17 cellular contexts compared by ENCODE assay signal in the genomic region with DNA sequence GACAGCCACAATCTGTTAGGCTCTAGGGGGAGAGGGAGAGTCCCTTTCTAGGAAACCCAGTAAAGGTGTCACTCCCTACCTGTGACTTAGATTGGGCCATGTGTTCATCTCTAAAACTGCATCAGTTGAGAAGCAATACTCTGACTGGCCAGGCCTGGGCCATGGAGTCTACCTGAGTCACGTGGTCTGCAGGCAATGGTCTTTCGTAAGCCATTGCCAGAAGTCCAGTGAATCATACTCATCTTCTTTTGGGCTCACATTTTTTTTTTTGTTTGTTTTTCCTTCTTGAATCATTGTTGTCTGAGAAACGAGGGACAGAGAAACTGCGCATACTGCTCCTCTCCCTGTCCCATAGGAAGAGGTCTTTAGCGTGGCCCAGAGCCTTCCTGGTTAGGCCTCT.
DNase-seq lines count a peak whose midpoint lies in the region; ATAC-seq, FAIRE-seq and TF ChIP-seq lines count a peak whose summit lies in the region.
"Had no signal": no experiment of that assay in that cellular context is flagged by ENCODE, and none has a peak within 500 bp of the region (broad histone marks: within the 10 kb centered on the region; RNA-seq: fewer than 3 reads in every experiment).

No MANE protein-coding gene starts in this region.

- no peak overlapping the region for H3K4me2 ChIP-seq in HepG2 (ENCODE audit: low read depth, low read length)

- no peaks in the 10 kb centered on the region for H4K20me1 ChIP-seq in HepG2 (ENCODE audit: insufficient read depth, low read length)

- TF ChIP-seq POLR2A in HepG2 (IDR thresholded peaks at IDR 0.05; ENCODE audit: insufficient read depth in 1 of 2, low read depth in 2 of 2, low read length in 2 of 2), result no peak

- H3K4me1 Mint-ChIP-seq in activated CD8-positive, alpha-beta T cell treated with anti-CD3 and anti-CD28 coated beads, Interleukin-2, amount 10 ng/mL, durations not matched to agents 7 days and 5 days (ENCODE audit: low read depth), result peaks cover 6% of the 10 kb centered on the region

- H3K4me3 Mint-ChIP-seq in activated CD8-positive, alpha-beta T cell treated with anti-CD3 and anti-CD28 coated beads, Interleukin-2, amount 10 ng/mL, durations not matched to agents 7 days and 5 days, result no peak overlapping the region
- H3K4me3 Mint-ChIP-seq: GM23338 had no signal

- H3K9me3 ChIP-seq in HepG2 (ENCODE audit: low read length), result no peaks in the 10 kb centered on the region

- no peaks in the 10 kb centered on the region for H3K36me3 Mint-ChIP-seq in activated CD8-positive, alpha-beta T cell treated with anti-CD3 and anti-CD28 coated beads, Interleukin-2, amount 10 ng/mL, durations not matched to agents 7 days and 5 days (ENCODE audit: low read depth)

- in situ Hi-C loops in HepG2 (cut with HindIII; ENCODE audit: extremely low pct_ligation_motif_present, low pct_unique_long_range_greater_than_20kb), result loop anchor here (5.0 kb wide), 2 partner anchors 177 to 277 kb away; no protein-coding TSS in a partner anchor

- no peak overlapping the region for H3K27ac Mint-ChIP-seq in activated CD8-positive, alpha-beta T cell treated with anti-CD3 and anti-CD28 coated beads, Interleukin-2, amount 10 ng/mL, durations not matched to agents 7 days and 5 days
- H3K27ac Mint-ChIP-seq: GM23338 had no signal

- no peaks in the 10 kb centered on the region for H3K36me3 ChIP-seq in bronchial epithelial cell (ENCODE audit: control insufficient read depth, insufficient read depth, low read length)
- H3K36me3 ChIP-seq in HepG2 (replicated peaks in 1 of 2; ENCODE audit: control insufficient read depth in 1 of 2, insufficient read depth in 2 of 2, low read length in 2 of 2), result no peaks in the 10 kb centered on the region

- TF ChIP-seq CTCF in bronchial epithelial cell (IDR thresholded peaks at IDR 0.05; ENCODE audit: insufficient read depth, low read length, severe bottlenecking) (no peak), HepG2 (CRISPR knock-in tag; IDR thresholded peaks at IDR 0.05) (no peak)

- H3K27ac ChIP-seq in HepG2 (ENCODE audit: extremely low read length, insufficient read depth, low read length), result no peak overlapping the region

- POLR2A ChIA-PET in HepG2 (lab: Yijun Ruan, JAX), result no interaction called here
- POLR2A ChIA-PET in activated CD8-positive, alpha-beta T cell treated with anti-CD3 and anti-CD28 coated beads, Interleukin-2, amount 10 ng/mL, durations not matched to agents 7 days and 5 days (lab: Charles Lee), result no interaction called here

- ATAC-seq in HepG2 (no peak), HG03565 (IDR thresholded peaks at IDR 0.05; ENCODE audit: unreplicated experiment) (no peak)
- ATAC-seq in activated CD8-positive, alpha-beta T cell treated with anti-CD3 and anti-CD28 coated beads, Interleukin-2, amount 10 ng/mL, durations not matched to agents 7 days and 5 days, result no peak
- ATAC-seq: GM23338 had no signal

- H3K4me3 ChIP-seq in bronchial epithelial cell (ENCODE audit: low read depth, low read length) (no peak overlapping the region), HepG2 (replicated peaks in 1 of 3; ENCODE audit: insufficient read depth in 1 of 3, low read depth in 2 of 3, low read length in 3 of 3) (no peak overlapping the region)
- H3K4me3 ChIP-seq: GM23338 had no signal

- H3K9ac ChIP-seq in HepG2 (ENCODE audit: insufficient read depth, low read depth, low read length), result no peak overlapping the region

- intact Hi-C loops in HepG2 (cut with micrococcal nuclease; ENCODE audit: unreplicated experiment), result no loop called here

- peaks cover 23% of the 10 kb centered on the region for H3K27me3 Mint-ChIP-seq in activated CD8-positive, alpha-beta T cell treated with anti-CD3 and anti-CD28 coated beads, Interleukin-2, amount 10 ng/mL, durations not matched to agents 7 days and 5 days (ENCODE audit: low read depth)

- FAIRE-seq in bronchial epithelial cell (lab: Jason Lieb, UNC) (peak; percentile 43), HepG2 (lab: Jason Lieb, UNC) (no peak)

- CTCF ChIA-PET in HepG2 (lab: Yijun Ruan, JAX; ENCODE audit: low intra/inter-chr PET ratio, low total read pairs), result no interaction called here
- CTCF ChIA-PET in activated CD8-positive, alpha-beta T cell treated with anti-CD3 and anti-CD28 coated beads, Interleukin-2, amount 10 ng/mL, durations not matched to agents 7 days and 5 days (lab: Charles Lee), result no interaction called here

- H2AFZ ChIP-seq in HepG2 (ENCODE audit: low read length), result no peak overlapping the region
- H2AFZ ChIP-seq: GM23338 had no signal

- no peak for TF ChIP-seq RAD21 in HepG2 (CRISPR knock-in tag; IDR thresholded peaks at IDR 0.05)

- BruUV-seq in HepG2 (replicated peaks; lab: Mats Ljungman, UMichigan), result no TSS peak

- no peaks in the 10 kb centered on the region for H3K9me3 Mint-ChIP-seq in activated CD8-positive, alpha-beta T cell treated with anti-CD3 and anti-CD28 coated beads, Interleukin-2, amount 10 ng/mL, durations not matched to agents 7 days and 5 days (ENCODE audit: insufficient read depth)

- H3K27me3 ChIP-seq in bronchial epithelial cell (ENCODE audit: control insufficient read depth, insufficient read depth, low read length) (no peaks in the 10 kb centered on the region), HepG2 (ENCODE audit: control insufficient read depth in 1 of 2, insufficient read depth in 2 of 2, low read length in 2 of 2) (peaks cover 0 to 33% of the 10 kb centered on the region in 2 experiments)

- H3K79me2 ChIP-seq in HepG2 (ENCODE audit: insufficient read depth, low read length), result no peaks in the 10 kb centered on the region

- DNase-seq in EL (peak; percentile 14), M059J (ENCODE audit: low read depth) (peak; percentile 43), bronchial epithelial cell (ENCODE audit: low read depth) (peak; percentile 81), HepG2 (ENCODE audit: low spot score) (peak; percentile 25), superior temporal gyrus (ENCODE audit: extremely low spot score) (no peak), AG08395 (ENCODE audit: low spot score) (no peak)
- DNase-seq in activated CD8-positive, alpha-beta T cell treated with anti-CD3 and anti-CD28 coated beads, Interleukin-2, amount 10 ng/mL, durations not matched to agents 7 days and 5 days, result no peak
- DNase-seq: AML-193, DMS79, GF-D8, MV-4-11, NCI-H1436, NCI-H2081, NCI-H345, SHP77 had no signal

- peaks cover 26% of the 10 kb centered on the region for H3K4me1 ChIP-seq in HepG2 (ENCODE audit: insufficient read depth, low read length)

- WGBS in HepG2 (ENCODE audit: low lambda C conversion rate), result 4% methylated on average over 5 of the region's 5 CpGs

- TF ChIP-seq EP300 in HepG2 (IDR thresholded peaks at IDR 0.05; ENCODE audit: low read depth in 2 of 2, low read length in 2 of 2) (no peak), HepG2 (CRISPR knock-in tag; IDR thresholded peaks at IDR 0.05; ENCODE audit: borderline replicate concordance) (no peak)

TF ChIP-seq in HepG2, 621 proteins besides CTCF, POLR2A, EP300 and RAD21 (continues in another document):
- TF ChIP-seq, protein P1, sequence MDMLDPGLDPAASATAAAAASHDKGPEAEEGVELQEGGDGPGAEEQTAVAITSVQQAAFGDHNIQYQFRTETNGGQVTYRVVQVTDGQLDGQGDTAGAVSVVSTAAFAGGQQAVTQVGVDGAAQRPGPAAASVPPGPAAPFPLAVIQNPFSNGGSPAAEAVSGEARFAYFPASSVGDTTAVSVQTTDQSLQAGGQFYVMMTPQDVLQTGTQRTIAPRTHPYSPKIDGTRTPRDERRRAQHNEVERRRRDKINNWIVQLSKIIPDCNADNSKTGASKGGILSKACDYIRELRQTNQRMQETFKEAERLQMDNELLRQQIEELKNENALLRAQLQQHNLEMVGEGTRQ (IDR thresholded peaks at IDR 0.05; ENCODE audit: low read depth, low read length), result peak; percentile 87
- TF ChIP-seq, protein P1 (CRISPR knock-in tag; IDR thresholded peaks at IDR 0.05; ENCODE audit: borderline replicate concordance), result peak; percentile 32; the same call in 1 of the 2 replicates
- TF ChIP-seq, protein P2, sequence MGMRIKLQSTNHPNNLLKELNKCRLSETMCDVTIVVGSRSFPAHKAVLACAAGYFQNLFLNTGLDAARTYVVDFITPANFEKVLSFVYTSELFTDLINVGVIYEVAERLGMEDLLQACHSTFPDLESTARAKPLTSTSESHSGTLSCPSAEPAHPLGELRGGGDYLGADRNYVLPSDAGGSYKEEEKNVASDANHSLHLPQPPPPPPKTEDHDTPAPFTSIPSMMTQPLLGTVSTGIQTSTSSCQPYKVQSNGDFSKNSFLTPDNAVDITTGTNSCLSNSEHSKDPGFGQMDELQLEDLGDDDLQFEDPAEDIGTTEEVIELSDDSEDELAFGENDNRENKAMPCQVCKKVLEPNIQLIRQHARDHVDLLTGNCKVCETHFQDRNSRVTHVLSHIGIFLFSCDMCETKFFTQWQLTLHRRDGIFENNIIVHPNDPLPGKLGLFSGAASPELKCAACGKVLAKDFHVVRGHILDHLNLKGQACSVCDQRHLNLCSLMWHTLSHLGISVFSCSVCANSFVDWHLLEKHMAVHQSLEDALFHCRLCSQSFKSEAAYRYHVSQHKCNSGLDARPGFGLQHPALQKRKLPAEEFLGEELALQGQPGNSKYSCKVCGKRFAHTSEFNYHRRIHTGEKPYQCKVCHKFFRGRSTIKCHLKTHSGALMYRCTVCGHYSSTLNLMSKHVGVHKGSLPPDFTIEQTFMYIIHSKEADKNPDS (CRISPR knock-in tag; IDR thresholded peaks at IDR 0.05), result no peak
- TF ChIP-seq CEBPB (IDR thresholded peaks at IDR 0.05; ENCODE audit: borderline replicate concordance, low read depth, low read length) (peak; percentile 41; the same call in 1 of the 2 replicates), RAD51 (IDR thresholded peaks at IDR 0.05; ENCODE audit: borderline replicate concordance) (peak; percentile 89; the same call in 1 of the 2 replicates)
- TF ChIP-seq, protein P3, sequence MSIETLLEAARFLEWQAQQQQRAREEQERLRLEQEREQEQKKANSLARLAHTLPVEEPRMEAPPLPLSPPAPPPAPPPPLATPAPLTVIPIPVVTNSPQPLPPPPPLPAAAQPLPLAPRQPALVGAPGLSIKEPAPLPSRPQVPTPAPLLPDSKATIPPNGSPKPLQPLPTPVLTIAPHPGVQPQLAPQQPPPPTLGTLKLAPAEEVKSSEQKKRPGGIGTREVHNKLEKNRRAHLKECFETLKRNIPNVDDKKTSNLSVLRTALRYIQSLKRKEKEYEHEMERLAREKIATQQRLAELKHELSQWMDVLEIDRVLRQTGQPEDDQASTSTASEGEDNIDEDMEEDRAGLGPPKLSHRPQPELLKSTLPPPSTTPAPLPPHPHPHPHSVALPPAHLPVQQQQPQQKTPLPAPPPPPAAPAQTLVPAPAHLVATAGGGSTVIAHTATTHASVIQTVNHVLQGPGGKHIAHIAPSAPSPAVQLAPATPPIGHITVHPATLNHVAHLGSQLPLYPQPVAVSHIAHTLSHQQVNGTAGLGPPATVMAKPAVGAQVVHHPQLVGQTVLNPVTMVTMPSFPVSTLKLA (IDR thresholded peaks at IDR 0.05), result 0 out of 2 replicates have a peak, but pooled peaks have one; percentile 19

Comparison
In these comparisons a context has a peak if more than half of its experiments do, and no peak if none do; other contexts are left out.
1. DNase-seq: peak in EL (single experiment), M059J (single experiment), bronchial epithelial cell (single experiment) and HepG2 (single experiment); none in activated CD8-positive, alpha-beta T cell treated with anti-CD3 and anti-CD28 coated beads, Interleukin-2, amount 10 ng/mL, durations not matched to agents 7 days and 5 days (single experiment), superior temporal gyrus (single experiment) and AG08395 (single experiment).